Comparison of ENCODE assay signal across 1 cellular context in the genomic region with DNA sequence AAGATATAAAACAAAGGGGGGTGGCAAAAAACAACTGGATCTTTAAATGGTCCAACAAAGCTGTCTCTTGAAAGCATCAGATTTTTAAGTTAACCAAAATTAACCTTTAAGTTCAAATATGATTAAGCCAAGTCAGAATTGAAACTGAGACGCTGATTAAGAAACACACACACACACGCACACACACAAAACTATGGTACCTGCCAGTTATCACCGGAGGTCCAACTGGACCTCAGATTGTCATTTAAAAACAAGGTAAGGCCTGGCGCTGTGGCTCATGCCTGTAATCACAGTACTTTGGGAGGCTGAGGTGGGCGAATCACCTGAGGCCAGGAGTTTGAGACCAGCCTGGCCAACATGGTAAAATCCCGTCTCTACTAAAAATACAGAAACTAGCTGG.
TF ChIP-seq lines count a peak whose summit lies in the region.

No MANE protein-coding gene starts in this region.

TF ChIP-seq in WTC11, 78 proteins besides CTCF, POLR2A, EP300 and RAD21 (continued from another document):
- TF ChIP-seq, protein P1, sequence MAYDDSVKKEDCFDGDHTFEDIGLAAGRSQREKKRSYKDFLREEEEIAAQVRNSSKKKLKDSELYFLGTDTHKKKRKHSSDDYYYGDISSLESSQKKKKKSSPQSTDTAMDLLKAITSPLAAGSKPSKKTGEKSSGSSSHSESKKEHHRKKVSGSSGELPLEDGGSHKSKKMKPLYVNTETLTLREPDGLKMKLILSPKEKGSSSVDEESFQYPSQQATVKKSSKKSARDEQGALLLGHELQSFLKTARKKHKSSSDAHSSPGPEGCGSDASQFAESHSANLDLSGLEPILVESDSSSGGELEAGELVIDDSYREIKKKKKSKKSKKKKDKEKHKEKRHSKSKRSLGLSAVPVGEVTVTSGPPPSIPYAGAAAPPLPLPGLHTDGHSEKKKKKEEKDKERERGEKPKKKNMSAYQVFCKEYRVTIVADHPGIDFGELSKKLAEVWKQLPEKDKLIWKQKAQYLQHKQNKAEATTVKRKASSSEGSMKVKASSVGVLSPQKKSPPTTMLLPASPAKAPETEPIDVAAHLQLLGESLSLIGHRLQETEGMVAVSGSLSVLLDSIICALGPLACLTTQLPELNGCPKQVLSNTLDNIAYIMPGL (CRISPR knock-in tag; IDR thresholded peaks at IDR 0.05): no peak
- no peak for TF ChIP-seq MXD4 (CRISPR knock-in tag; IDR thresholded peaks at IDR 0.05; ENCODE audit: borderline replicate concordance)
- TF ChIP-seq NR2C2 (CRISPR knock-in tag; IDR thresholded peaks at IDR 0.05): no peak
- TF ChIP-seq JAZF1 (CRISPR knock-in tag; IDR thresholded peaks at IDR 0.05): no peak
- TF ChIP-seq RELA (CRISPR knock-in tag; IDR thresholded peaks at IDR 0.05; ENCODE audit: borderline replicate concordance): no peak
- TF ChIP-seq, protein P2, sequence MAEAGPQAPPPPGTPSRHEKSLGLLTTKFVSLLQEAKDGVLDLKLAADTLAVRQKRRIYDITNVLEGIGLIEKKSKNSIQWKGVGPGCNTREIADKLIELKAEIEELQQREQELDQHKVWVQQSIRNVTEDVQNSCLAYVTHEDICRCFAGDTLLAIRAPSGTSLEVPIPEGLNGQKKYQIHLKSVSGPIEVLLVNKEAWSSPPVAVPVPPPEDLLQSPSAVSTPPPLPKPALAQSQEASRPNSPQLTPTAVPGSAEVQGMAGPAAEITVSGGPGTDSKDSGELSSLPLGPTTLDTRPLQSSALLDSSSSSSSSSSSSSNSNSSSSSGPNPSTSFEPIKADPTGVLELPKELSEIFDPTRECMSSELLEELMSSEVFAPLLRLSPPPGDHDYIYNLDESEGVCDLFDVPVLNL (CRISPR knock-in tag; IDR thresholded peaks at IDR 0.05; ENCODE audit: borderline replicate concordance, low read depth): no peak
- no peak for TF ChIP-seq ZNF121 (CRISPR knock-in tag; IDR thresholded peaks at IDR 0.05)
- TF ChIP-seq, protein P3, sequence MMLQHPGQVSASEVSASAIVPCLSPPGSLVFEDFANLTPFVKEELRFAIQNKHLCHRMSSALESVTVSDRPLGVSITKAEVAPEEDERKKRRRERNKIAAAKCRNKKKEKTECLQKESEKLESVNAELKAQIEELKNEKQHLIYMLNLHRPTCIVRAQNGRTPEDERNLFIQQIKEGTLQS (CRISPR knock-in tag; conservative IDR thresholded peaks at IDR 0.05): no peak
- no peak for TF ChIP-seq ETV6 (CRISPR knock-in tag; IDR thresholded peaks at IDR 0.05)
- TF ChIP-seq SOX15 (CRISPR knock-in tag; IDR thresholded peaks at IDR 0.05): no peak
- TF ChIP-seq, protein P4, sequence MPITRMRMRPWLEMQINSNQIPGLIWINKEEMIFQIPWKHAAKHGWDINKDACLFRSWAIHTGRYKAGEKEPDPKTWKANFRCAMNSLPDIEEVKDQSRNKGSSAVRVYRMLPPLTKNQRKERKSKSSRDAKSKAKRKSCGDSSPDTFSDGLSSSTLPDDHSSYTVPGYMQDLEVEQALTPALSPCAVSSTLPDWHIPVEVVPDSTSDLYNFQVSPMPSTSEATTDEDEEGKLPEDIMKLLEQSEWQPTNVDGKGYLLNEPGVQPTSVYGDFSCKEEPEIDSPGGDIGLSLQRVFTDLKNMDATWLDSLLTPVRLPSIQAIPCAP (CRISPR knock-in tag; IDR thresholded peaks at IDR 0.05): no peak
- TF ChIP-seq, protein P5, sequence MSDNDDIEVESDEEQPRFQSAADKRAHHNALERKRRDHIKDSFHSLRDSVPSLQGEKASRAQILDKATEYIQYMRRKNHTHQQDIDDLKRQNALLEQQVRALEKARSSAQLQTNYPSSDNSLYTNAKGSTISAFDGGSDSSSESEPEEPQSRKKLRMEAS (CRISPR knock-in tag; IDR thresholded peaks at IDR 0.05): no peak
- no peak for TF ChIP-seq OVOL2 (CRISPR knock-in tag; IDR thresholded peaks at IDR 0.05; ENCODE audit: borderline replicate concordance)
- no peak for TF ChIP-seq FOXJ3 (CRISPR knock-in tag; IDR thresholded peaks at IDR 0.05; ENCODE audit: borderline replicate concordance)
